ENCODE assay signal across 19 cellular contexts in the genomic region with DNA sequence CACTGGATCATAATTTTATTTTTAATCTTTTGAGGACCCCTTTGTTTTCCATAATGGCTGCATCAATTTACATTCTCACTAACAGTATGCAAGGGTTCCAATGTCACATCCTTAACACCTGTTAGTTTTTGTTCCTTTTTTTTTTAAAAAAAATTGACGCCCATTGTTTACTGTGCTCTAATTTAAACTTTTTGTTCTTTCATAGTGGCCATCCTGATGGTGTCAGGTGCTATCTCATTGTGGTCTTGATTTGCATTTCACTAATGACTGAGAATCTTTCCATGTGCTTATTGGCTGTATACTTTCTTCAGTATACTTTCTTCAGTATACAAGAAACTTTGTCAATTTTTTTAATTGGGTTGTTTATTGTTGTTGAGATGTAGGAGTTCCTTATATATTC.
A peak's percentile ranks its signal among the peaks of the same experiment; 100 is the strongest.
DNase-seq lines count a peak whose midpoint lies in the region; ATAC-seq, FAIRE-seq and TF ChIP-seq lines count a peak whose summit lies in the region.
"Had no signal": no experiment of that assay in that cellular context is flagged by ENCODE, and none has a peak within 500 bp of the region (broad histone marks: within the 10 kb centered on the region; RNA-seq: fewer than 3 reads in every experiment).

No MANE protein-coding gene starts in this region.

- peak; percentile 72 for ATAC-seq in GM19372 (IDR thresholded peaks at IDR 0.05; ENCODE audit: low read depth, unreplicated experiment)
- peak; percentile 64 for ATAC-seq in GM21786 (IDR thresholded peaks at IDR 0.05; ENCODE audit: unreplicated experiment)
- ATAC-seq: K562, lower lobe of right lung had no signal

- intact Hi-C loops in kidney (cut with DNase I) = no loop called here
- intact Hi-C loops in breast epithelium (cut with DNase I; ENCODE audit: low total_unique reads) = no loop called here

- no peaks in the 10 kb centered on the region for H3K27me3 Mint-ChIP-seq in IgD-negative memory B cell
- H3K27me3 Mint-ChIP-seq: activated CD4-positive, alpha-beta T cell treated with anti-CD3 and anti-CD28 coated beads, Interleukin-2, amount 10 ng/mL, durations not matched to agents 7 days and 5 days; activated naive CD8-positive, alpha-beta T cell treated with anti-CD3 and anti-CD28 coated beads, Interleukin-2, amount 10 ng/mL, durations not matched to agents 7 days and 5 days; activated T-cell treated with anti-CD3 and anti-CD28 coated beads, Interleukin-2, amount 50 U/mL, for 24 hours; CD4-positive, CD25-positive, alpha-beta regulatory T cell had no signal

- H3K9me3 ChIP-seq in DOHH2 (ENCODE audit: control insufficient read depth, insufficient read depth, low read length) = no peaks in the 10 kb centered on the region
- no peaks in the 10 kb centered on the region for H3K9me3 ChIP-seq in kidney (ENCODE audit: control insufficient read depth in 1 of 2, low read length in 2 of 2)
- no peaks in the 10 kb centered on the region for H3K9me3 ChIP-seq in breast epithelium
- H3K9me3 ChIP-seq: lower lobe of right lung, SJCRH30 had no signal

- peak overlapping the region; percentile 79 for H3K4me3 ChIP-seq in DOHH2 (ENCODE audit: low read length)
- H3K4me3 ChIP-seq in kidney (ENCODE audit: low read length in 2 of 2) = no peak overlapping the region
- no peak overlapping the region for H3K4me3 ChIP-seq in breast epithelium
- H3K4me3 ChIP-seq: K562, lower lobe of right lung, neural progenitor cell, SJCRH30 had no signal

- H3K27ac Mint-ChIP-seq in IgD-negative memory B cell = peak overlapping the region; percentile 84 to 98 (median 98)
- H3K27ac Mint-ChIP-seq: activated CD4-positive, alpha-beta T cell treated with anti-CD3 and anti-CD28 coated beads, Interleukin-2, amount 10 ng/mL, durations not matched to agents 7 days and 5 days; activated naive CD8-positive, alpha-beta T cell treated with anti-CD3 and anti-CD28 coated beads, Interleukin-2, amount 10 ng/mL, durations not matched to agents 7 days and 5 days; activated T-cell treated with anti-CD3 and anti-CD28 coated beads, Interleukin-2, amount 50 U/mL, for 24 hours; CD4-positive, CD25-positive, alpha-beta regulatory T cell; neural progenitor cell had no signal

- peaks cover 51 to 65% (median 57%) of the 10 kb centered on the region in 3 donors for H3K4me1 Mint-ChIP-seq in IgD-negative memory B cell
- H3K4me1 Mint-ChIP-seq: activated CD4-positive, alpha-beta T cell treated with anti-CD3 and anti-CD28 coated beads, Interleukin-2, amount 10 ng/mL, durations not matched to agents 7 days and 5 days; activated naive CD8-positive, alpha-beta T cell treated with anti-CD3 and anti-CD28 coated beads, Interleukin-2, amount 10 ng/mL, durations not matched to agents 7 days and 5 days had no signal

- H3K4me3 Mint-ChIP-seq in IgD-negative memory B cell = peak overlapping the region; percentile 31 to 99 (median 68)
- H3K4me3 Mint-ChIP-seq: activated CD4-positive, alpha-beta T cell treated with anti-CD3 and anti-CD28 coated beads, Interleukin-2, amount 10 ng/mL, durations not matched to agents 7 days and 5 days; activated naive CD8-positive, alpha-beta T cell treated with anti-CD3 and anti-CD28 coated beads, Interleukin-2, amount 10 ng/mL, durations not matched to agents 7 days and 5 days; activated T-cell treated with anti-CD3 and anti-CD28 coated beads, Interleukin-2, amount 50 U/mL, for 24 hours; CD4-positive, CD25-positive, alpha-beta regulatory T cell; neural progenitor cell had no signal

- DNase-seq in kidney = no peak
- no peak for DNase-seq in stimulated activated CD8-positive, alpha-beta memory T cell treated with anti-CD3 and anti-CD28 coated beads, Interleukin-4, amount 100 ng/mL, for 48 hours
- no peak for DNase-seq in NCI-H1417 (lab: John Stamatoyannopoulos, UW)
- DNase-seq in breast epithelium (ENCODE audit: low spot score in 2 of 2) = no peak
- DNase-seq: activated CD4-positive, alpha-beta T cell treated with anti-CD3 and anti-CD28 coated beads, Interleukin-2, amount 10 ng/mL, durations not matched to agents 7 days and 5 days; activated naive CD8-positive, alpha-beta T cell treated with anti-CD3 and anti-CD28 coated beads, Interleukin-2, amount 10 ng/mL, durations not matched to agents 7 days and 5 days; activated T-cell treated with anti-CD3 and anti-CD28 coated beads, Interleukin-2, amount 50 U/mL, for 24 hours; CD4-positive, CD25-positive, alpha-beta regulatory T cell; lower lobe of right lung; NCI-H1436 treated with DMSO at 0.1 percent for 48 hours; SJCRH30; stimulated activated CD4-positive, alpha-beta T cell treated with anti-CD3 and anti-CD28 coated beads, Interleukin-2, amount 100 ng/mL, for 24 hours had no signal

- H3K4me1 ChIP-seq in DOHH2 (ENCODE audit: control insufficient read depth, low read length) = peaks cover 90% of the 10 kb centered on the region
- no peaks in the 10 kb centered on the region for H3K4me1 ChIP-seq in kidney (ENCODE audit: control insufficient read depth in 1 of 2, insufficient read depth in 1 of 2, low read depth in 1 of 2, low read length in 2 of 2)
- no peaks in the 10 kb centered on the region for H3K4me1 ChIP-seq in breast epithelium
- H3K4me1 ChIP-seq: lower lobe of right lung, neural progenitor cell, SJCRH30 had no signal

- TF ChIP-seq CTCF in DOHH2 (IDR thresholded peaks at IDR 0.05; ENCODE audit: low read depth, low read length, poor library complexity, severe bottlenecking) (no peak), kidney (IDR thresholded peaks at IDR 0.05; ENCODE audit: borderline replicate concordance, extremely low read depth, insufficient read depth) (no peak), breast epithelium (IDR thresholded peaks at IDR 0.05) (no peak)

- no peak overlapping the region for H3K9ac ChIP-seq in kidney (ENCODE audit: low read length in 2 of 2)
- H3K9ac ChIP-seq: neural progenitor cell had no signal

- H3K79me2 ChIP-seq in DOHH2 (ENCODE audit: control insufficient read depth, low read length) = peaks cover 36% of the 10 kb centered on the region

- no peak for TF ChIP-seq POLR2A in breast epithelium (IDR thresholded peaks at IDR 0.05)

- peaks cover 25% of the 10 kb centered on the region for H3K36me3 Mint-ChIP-seq in IgD-negative memory B cell

- H3K36me3 ChIP-seq in DOHH2 (ENCODE audit: control insufficient read depth, low read length) = peaks cover 45% of the 10 kb centered on the region
- peaks cover 0 to 2% of the 10 kb centered on the region in 2 donors for H3K36me3 ChIP-seq in kidney (ENCODE audit: control insufficient read depth in 1 of 2, insufficient read depth in 2 of 2, low read length in 2 of 2)
- no peaks in the 10 kb centered on the region for H3K36me3 ChIP-seq in breast epithelium
- H3K36me3 ChIP-seq: lower lobe of right lung, neural progenitor cell had no signal

- H3F3A ChIP-seq in DOHH2 (ENCODE audit: control insufficient read depth, insufficient read depth) = peaks cover 63% of the 10 kb centered on the region

- H3K9me3 Mint-ChIP-seq in IgD-negative memory B cell = peaks cover 0 to 10% (median 2%) of the 10 kb centered on the region in 3 donors
- H3K9me3 Mint-ChIP-seq: activated CD4-positive, alpha-beta T cell treated with anti-CD3 and anti-CD28 coated beads, Interleukin-2, amount 10 ng/mL, durations not matched to agents 7 days and 5 days; activated T-cell treated with anti-CD3 and anti-CD28 coated beads, Interleukin-2, amount 50 U/mL, for 24 hours; neural progenitor cell had no signal

- H3K9me2 ChIP-seq in DOHH2 (replicated peaks; ENCODE audit: control insufficient read depth, low read length) = no peaks in the 10 kb centered on the region

- H3K27ac ChIP-seq in DOHH2 (ENCODE audit: low read depth, low read length) = peak overlapping the region; percentile 98
- H3K27ac ChIP-seq in kidney (ENCODE audit: low read depth in 2 of 2, low read length in 2 of 2) = no peak overlapping the region
- H3K27ac ChIP-seq in breast epithelium = no peak overlapping the region
- H3K27ac ChIP-seq: lower lobe of right lung, neural progenitor cell, SJCRH30 had no signal

- no peaks in the 10 kb centered on the region for H4K20me1 ChIP-seq in DOHH2 (ENCODE audit: control insufficient read depth, insufficient read depth, low read depth, low read length)

- H3K4me2 ChIP-seq in DOHH2 (ENCODE audit: low read length) = peak overlapping the region; percentile 96
- H3K4me2 ChIP-seq: neural progenitor cell had no signal

- FAIRE-seq in kidney (lab: Jason Lieb, UNC) = no peak
- FAIRE-seq: A204.1, K562 had no signal

- no peaks in the 10 kb centered on the region for H3K27me3 ChIP-seq in DOHH2 (ENCODE audit: control insufficient read depth, low read length)
- no peaks in the 10 kb centered on the region for H3K27me3 ChIP-seq in breast epithelium
- H3K27me3 ChIP-seq: neural progenitor cell, SJCRH30 had no signal
